10 cellular contexts compared by ENCODE assay signal in the genomic region with DNA sequence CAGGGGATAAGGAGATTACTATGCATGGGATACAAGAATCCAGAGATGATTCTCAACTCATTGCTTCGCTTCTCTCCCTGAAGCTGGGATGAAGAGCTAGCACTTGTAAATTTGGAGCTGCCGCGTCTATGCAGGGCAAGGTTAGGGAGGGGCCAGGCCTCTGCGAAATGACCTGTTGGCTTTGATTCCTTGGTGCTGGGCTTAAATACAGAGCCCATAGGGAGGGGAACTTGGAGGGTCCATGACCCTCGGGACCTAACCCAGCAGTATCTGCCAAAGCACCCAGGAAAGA. TPM values are rescaled to one million over a fixed set of nuclear protein-coding genes. Genes with fewer than 3 reads are reported as not detected.
A peak's percentile ranks its signal among the peaks of the same experiment; 100 is the strongest.
DNase-seq lines count a peak whose midpoint lies in the region; ATAC-seq and TF ChIP-seq lines count a peak whose summit lies in the region.
"Had no signal": no experiment of that assay in that cellular context is flagged by ENCODE, and none has a peak within 500 bp of the region (broad histone marks: within the 10 kb centered on the region; RNA-seq: fewer than 3 reads in every experiment).

No MANE protein-coding gene starts in this region.

- H3F3A ChIP-seq in PC-3 (ENCODE audit: low read length, unreplicated experiment) (no peaks in the 10 kb centered on the region), PC-9 (ENCODE audit: insufficient read depth, low read depth) (no peaks in the 10 kb centered on the region)

- no peak overlapping the region for H4K12ac ChIP-seq in trophoblast cell (ENCODE audit: low read depth, low read length)

- no peak overlapping the region for H2BK120ac ChIP-seq in trophoblast cell (ENCODE audit: insufficient read depth, low read length, poor library complexity)

- H4K20me1 ChIP-seq in PC-3 (ENCODE audit: low read length) (no peaks in the 10 kb centered on the region), PC-9 (ENCODE audit: insufficient read depth) (no peaks in the 10 kb centered on the region)

- no peak overlapping the region for H3K18ac ChIP-seq in trophoblast cell (ENCODE audit: low read length)

- H3K79me2 ChIP-seq in PC-3 (ENCODE audit: low read length) (no peaks in the 10 kb centered on the region), trophoblast cell (ENCODE audit: control insufficient read depth, insufficient read depth, low read length, poor library complexity) (no peaks in the 10 kb centered on the region), PC-9 (ENCODE audit: low read depth) (no peaks in the 10 kb centered on the region)

- H3K36me3 ChIP-seq in PC-3 (ENCODE audit: low read depth, low read length) (no peaks in the 10 kb centered on the region), trophoblast cell (ENCODE audit: control insufficient read depth in 1 of 2, insufficient read depth in 2 of 2, low read length in 2 of 2) (no peaks in the 10 kb centered on the region), PC-9 (ENCODE audit: low read depth) (no peaks in the 10 kb centered on the region)

- TF ChIP-seq CTCF in PC-3 (conservative IDR thresholded peaks at IDR 0.05; ENCODE audit: low read depth, low read length): no peak
- TF ChIP-seq CTCF in fibroblast of the aortic adventitia (IDR thresholded peaks at IDR 0.05; ENCODE audit: insufficient read depth, low read length): no peak
- no peak for TF ChIP-seq CTCF in PC-9 (conservative IDR thresholded peaks at IDR 0.05)

- ATAC-seq in PC-3: no peak
- ATAC-seq in stimulated activated effector memory CD8-positive, alpha-beta T cell treated with anti-CD3 and anti-CD28 coated beads, Interleukin-12 subunit alpha, Interleukin-12 subunit beta, amount 100 ng/mL, for 72 hours: no peak

- peak overlapping the region; percentile 85 for H3K4me2 ChIP-seq in PC-3 (ENCODE audit: low read length)
- H3K4me2 ChIP-seq in trophoblast cell (ENCODE audit: low read length): peak overlapping the region; percentile 87
- no peak overlapping the region for H3K4me2 ChIP-seq in PC-9

- peaks cover 40% of the 10 kb centered on the region for H3K27me3 ChIP-seq in PC-3 (ENCODE audit: low read length)
- peaks cover 32% of the 10 kb centered on the region for H3K27me3 ChIP-seq in trophoblast cell (ENCODE audit: insufficient read depth, low read length)
- H3K27me3 ChIP-seq in PC-9 (ENCODE audit: insufficient read depth, low read depth): no peaks in the 10 kb centered on the region

- no peak overlapping the region for H4K8ac ChIP-seq in trophoblast cell (ENCODE audit: low read depth, low read length)

- no peak overlapping the region for H3K27ac Mint-ChIP-seq in stimulated activated effector memory CD8-positive, alpha-beta T cell treated with anti-CD3 and anti-CD28 coated beads, Interleukin-12 subunit alpha, Interleukin-12 subunit beta, amount 100 ng/mL, for 72 hours

- peaks cover 10% of the 10 kb centered on the region for H3K4me1 Mint-ChIP-seq in stimulated activated effector memory CD8-positive, alpha-beta T cell treated with anti-CD3 and anti-CD28 coated beads, Interleukin-12 subunit alpha, Interleukin-12 subunit beta, amount 100 ng/mL, for 72 hours

- no peak overlapping the region for H2AK5ac ChIP-seq in trophoblast cell (ENCODE audit: low read length)

- H3K4me3 ChIP-seq in PC-3 (ENCODE audit: low read length) (peak overlapping the region; percentile 58), fibroblast of the aortic adventitia (ENCODE audit: low read depth, low read length) (peak overlapping the region; percentile 75), trophoblast cell (ENCODE audit: low read depth, low read length) (peak overlapping the region; percentile 55), PC-9 (no peak overlapping the region)

- DNase-seq in DMS79 (lab: John Stamatoyannopoulos, UW) (peak; percentile 50), PC-3 (no peak), fibroblast of the aortic adventitia (ENCODE audit: low read depth) (no peak), trophoblast cell (no peak), KG1 (lab: John Stamatoyannopoulos, UW) (no peak), PC-9 (no peak)
- DNase-seq in stimulated activated CD4-positive, alpha-beta T cell treated with anti-CD3 and anti-CD28 coated beads, Interleukin-4, amount 100 ng/mL, for 24 hours: no peak
- DNase-seq in stimulated activated effector memory CD8-positive, alpha-beta T cell treated with anti-CD3 and anti-CD28 coated beads, Interleukin-12 subunit alpha, Interleukin-12 subunit beta, amount 100 ng/mL, for 72 hours (ENCODE audit: low spot score in 2 of 2): no peak
- DNase-seq: cerebellar nuclear complex, GOT3 had no signal

- H3K27ac ChIP-seq in PC-3 (ENCODE audit: low read length): no peak overlapping the region
- no peak overlapping the region for H3K27ac ChIP-seq in trophoblast cell (ENCODE audit: low read depth, low read length)
- no peak overlapping the region for H3K27ac ChIP-seq in PC-9

- H3K9ac ChIP-seq in PC-3 (ENCODE audit: low read length): no peak overlapping the region
- H3K9ac ChIP-seq in trophoblast cell (ENCODE audit: low read length): peak overlapping the region; percentile 10

- H2BK12ac ChIP-seq in trophoblast cell (ENCODE audit: low read length): no peak overlapping the region

- H2BK5ac ChIP-seq in trophoblast cell (ENCODE audit: low read depth, low read length, poor library complexity): no peak overlapping the region

- intact Hi-C loops in PC-3 (cut with micrococcal nuclease) (no loop called here), PC-9 (cut with micrococcal nuclease; ENCODE audit: unreplicated experiment) (no loop called here)

- no peak overlapping the region for H3K4ac ChIP-seq in trophoblast cell (ENCODE audit: low read depth, low read length)

- H3K9me3 ChIP-seq in PC-3 (ENCODE audit: low read length): no peaks in the 10 kb centered on the region
- H3K9me3 ChIP-seq in trophoblast cell (ENCODE audit: insufficient read depth, low read depth, low read length): peaks cover 2% of the 10 kb centered on the region
- no peaks in the 10 kb centered on the region for H3K9me3 ChIP-seq in PC-9 (ENCODE audit: insufficient read depth, low read depth)

- H3K4me1 ChIP-seq in PC-3 (ENCODE audit: insufficient read depth, low read length): 0 out of 2 replicates have a peak, but pooled peaks cover 3% of the 10 kb centered on the region
- peaks cover 16 to 21% of the 10 kb centered on the region in 2 experiments for H3K4me1 ChIP-seq in trophoblast cell (ENCODE audit: control insufficient read depth in 1 of 2, insufficient read depth in 2 of 2, low read length in 2 of 2)
- H3K4me1 ChIP-seq in PC-9 (replicated peaks; ENCODE audit: insufficient read depth): no peaks in the 10 kb centered on the region

- BruUV-seq in PC-3 (replicated peaks; lab: Mats Ljungman, UMichigan): no TSS peak
- BruUV-seq in PC-9 (replicated peaks; lab: Mats Ljungman, UMichigan): no TSS peak

- peaks cover 2% of the 10 kb centered on the region for H3K79me1 ChIP-seq in trophoblast cell (ENCODE audit: low read length)

- no peak overlapping the region for H3K23ac ChIP-seq in trophoblast cell (ENCODE audit: low read length)

- POLR2A ChIA-PET in PC-3 (lab: Charles Lee; ENCODE audit: unreplicated experiment): no interaction called here
- POLR2A ChIA-PET in PC-9 (lab: Charles Lee; ENCODE audit: unreplicated experiment): no interaction called here

- H2AFZ ChIP-seq in PC-3 (ENCODE audit: low read length) (peak overlapping the region; percentile 84), trophoblast cell (ENCODE audit: insufficient read depth, low read length, poor library complexity) (no peak overlapping the region), PC-9 (no peak overlapping the region)

- no peak overlapping the region for H3K14ac ChIP-seq in trophoblast cell (ENCODE audit: low read length)

- H3K36me3 Mint-ChIP-seq in stimulated activated effector memory CD8-positive, alpha-beta T cell treated with anti-CD3 and anti-CD28 coated beads, Interleukin-12 subunit alpha, Interleukin-12 subunit beta, amount 100 ng/mL, for 72 hours: no peaks in the 10 kb centered on the region

- no peak overlapping the region for H4K91ac ChIP-seq in trophoblast cell (ENCODE audit: low read depth, low read length)

- H3K9me3 Mint-ChIP-seq in stimulated activated effector memory CD8-positive, alpha-beta T cell treated with anti-CD3 and anti-CD28 coated beads, Interleukin-12 subunit alpha, Interleukin-12 subunit beta, amount 100 ng/mL, for 72 hours: no peaks in the 10 kb centered on the region

- CTCF ChIA-PET in PC-3 (lab: Charles Lee): no interaction called here
- CTCF ChIA-PET in PC-9 (lab: Charles Lee): no interaction called here

- no peak overlapping the region for H3K4me3 Mint-ChIP-seq in stimulated activated effector memory CD8-positive, alpha-beta T cell treated with anti-CD3 and anti-CD28 coated beads, Interleukin-12 subunit alpha, Interleukin-12 subunit beta, amount 100 ng/mL, for 72 hours

- H3K9me2 ChIP-seq in PC-3 (replicated peaks; ENCODE audit: low read length) (no peaks in the 10 kb centered on the region), PC-9 (ENCODE audit: insufficient read depth) (no peaks in the 10 kb centered on the region; the same call in 1 of the 2 replicates)

- WGBS in trophoblast cell (ENCODE audit: extremely low coverage, insufficient coverage, insufficient read length): no CpG with 5 or more reads among the region's 5 CpGs

RNA-seq across cellular contexts. Expression of a gene that starts 0.7 kb away (rescaled TPM):
- not detected in 2 replicates for total RNA-seq in PC-3 (2014; rRNA removed)
- 1.8 and 9.9 TPM in 2 replicates for total RNA-seq in fibroblast of the aortic adventitia (ENCODE audit: low replicate concordance)
- polyA plus RNA-seq in trophoblast cell (2013): 0.22 and 0.26 TPM in 2 replicates
- not detected in 2 replicates for total RNA-seq in PC-9 (2021)
